8 cellular contexts compared by ENCODE assay signal in genomic region chr10:84156768-84157167, GRCh38.
DNase-seq lines count a peak whose midpoint lies in the region; ATAC-seq and TF ChIP-seq lines count a peak whose summit lies in the region.

No MANE protein-coding gene starts in this region.

- no peak overlapping the region for H3K4me3 Mint-ChIP-seq in T-helper 2 cell treated with Interferon-gamma antibody and Interleukin-4, amounts not matched to agents 5 μg/mL and 100 μg/mL, for 36 hours
- no peak overlapping the region for H3K4me3 Mint-ChIP-seq in nephron progenitor cell

- H3K36me3 Mint-ChIP-seq in T-helper 2 cell treated with Interferon-gamma antibody and Interleukin-4, amounts not matched to agents 5 μg/mL and 100 μg/mL, for 36 hours (ENCODE audit: low read depth) = peaks cover 28% of the 10 kb centered on the region
- H3K36me3 Mint-ChIP-seq in nephron progenitor cell (ENCODE audit: low read depth) = peaks cover 23% of the 10 kb centered on the region

- H3K9me3 Mint-ChIP-seq in T-helper 2 cell treated with Interferon-gamma antibody and Interleukin-4, amounts not matched to agents 5 μg/mL and 100 μg/mL, for 36 hours = no peaks in the 10 kb centered on the region
- no peaks in the 10 kb centered on the region for H3K9me3 Mint-ChIP-seq in nephron progenitor cell

- no peak overlapping the region for H3K27ac Mint-ChIP-seq in T-helper 2 cell treated with Interferon-gamma antibody and Interleukin-4, amounts not matched to agents 5 μg/mL and 100 μg/mL, for 36 hours
- H3K27ac Mint-ChIP-seq in nephron progenitor cell = no peak overlapping the region

- TF ChIP-seq CTCF in nephron progenitor cell (IDR thresholded peaks at IDR 0.05) = no peak

- peaks cover 8% of the 10 kb centered on the region for H3K4me1 Mint-ChIP-seq in T-helper 2 cell treated with Interferon-gamma antibody and Interleukin-4, amounts not matched to agents 5 μg/mL and 100 μg/mL, for 36 hours (ENCODE audit: low read depth)
- H3K4me1 Mint-ChIP-seq in nephron progenitor cell = peaks cover 14% of the 10 kb centered on the region

- peak; percentile 97 for ATAC-seq in stimulated activated naive CD8-positive, alpha-beta T cell treated with anti-CD3 and anti-CD28 coated beads, Interleukin-15, Interleukin-2, amounts not matched to agents 100 U/mL and 50 U/mL, for 24 hours

- TF ChIP-seq POLR2A in erythroblast (IDR thresholded peaks at IDR 0.05; ENCODE audit: low read length) = peak; percentile 15

- DNase-seq in activated gamma-delta T cell treated with Interleukin-2 at 50 U/mL for 16 hours = peak; percentile 50
- DNase-seq in activated gamma-delta T cell (lab: John Stamatoyannopoulos, UW) = no peak
- DNase-seq in OCI-M1 (lab: John Stamatoyannopoulos, UW) = peak; percentile 11
- DNase-seq in erythroblast (lab: John Stamatoyannopoulos, UW) = peak in 1 of 2 experiments; percentile 59
- DNase-seq in stimulated activated naive CD8-positive, alpha-beta T cell treated with anti-CD3 and anti-CD28 coated beads, Interleukin-15, Interleukin-2, amounts not matched to agents 100 U/mL and 50 U/mL, for 24 hours = peak; percentile 60
- no peak for DNase-seq in NCI-H128 (lab: John Stamatoyannopoulos, UW; ENCODE audit: unreplicated experiment)
- DNase-seq in T-helper 2 cell treated with Interferon-gamma antibody and Interleukin-4, amounts not matched to agents 5 μg/mL and 100 μg/mL, for 36 hours (ENCODE audit: low spot score) = no peak
- no peak for DNase-seq in nephron progenitor cell

- H3K27me3 Mint-ChIP-seq in T-helper 2 cell treated with Interferon-gamma antibody and Interleukin-4, amounts not matched to agents 5 μg/mL and 100 μg/mL, for 36 hours (ENCODE audit: low read depth) = peaks cover 9% of the 10 kb centered on the region
- no peaks in the 10 kb centered on the region for H3K27me3 Mint-ChIP-seq in nephron progenitor cell (ENCODE audit: low read depth, poor library complexity)

Comparison
In these comparisons a context has a peak if more than half of its experiments do, and no peak if none do; other contexts are left out.
1. DNase-seq: peak in activated gamma-delta T cell treated with Interleukin-2 at 50 U/mL for 16 hours (single experiment), OCI-M1 (single experiment) and stimulated activated naive CD8-positive, alpha-beta T cell treated with anti-CD3 and anti-CD28 coated beads, Interleukin-15, Interleukin-2, amounts not matched to agents 100 U/mL and 50 U/mL, for 24 hours (single experiment); none in activated gamma-delta T cell (single experiment), NCI-H128 (single experiment), T-helper 2 cell treated with Interferon-gamma antibody and Interleukin-4, amounts not matched to agents 5 μg/mL and 100 μg/mL, for 36 hours (single experiment) and nephron progenitor cell (single experiment).